Comparison of ENCODE assay signal across 32 cellular contexts in genomic region chr6:136487746-136488145, GRCh38.
A peak's percentile ranks its signal among the peaks of the same experiment; 100 is the strongest.
DNase-seq lines count a peak whose midpoint lies in the region; ATAC-seq, FAIRE-seq and TF ChIP-seq lines count a peak whose summit lies in the region.
"Had no signal": no experiment of that assay in that cellular context is flagged by ENCODE, and none has a peak within 500 bp of the region (broad histone marks: within the 10 kb centered on the region; RNA-seq: fewer than 3 reads in every experiment).

No MANE protein-coding gene starts in this region.

- no peak overlapping the region for H3K9ac ChIP-seq in adipocyte (ENCODE audit: low read length)
- H3K9ac ChIP-seq: BLaER1 treated with 17β-estradiol and CSF1 and Interleukin-3, amounts not matched to agents 10 nM and 100 nM had no signal

- H3K4me3 ChIP-seq in A549 (no peak overlapping the region), adipocyte (ENCODE audit: low read length) (no peak overlapping the region)
- H3K4me3 ChIP-seq: BLaER1 treated with 17β-estradiol and CSF1 and Interleukin-3, amounts not matched to agents 10 nM and 100 nM; coronary artery; gastrocnemius medialis had no signal

- peaks cover 85% of the 10 kb centered on the region for H3K4me1 ChIP-seq in A549
- H3K4me1 ChIP-seq in adipocyte (ENCODE audit: control insufficient read depth, insufficient read depth, low read length), result peaks cover 4% of the 10 kb centered on the region
- H3K4me1 ChIP-seq: BLaER1 treated with 17β-estradiol and CSF1 and Interleukin-3, amounts not matched to agents 10 nM and 100 nM; gastrocnemius medialis had no signal

- no peaks in the 10 kb centered on the region for H3K27me3 ChIP-seq in adipocyte (replicated peaks; ENCODE audit: control insufficient read depth, insufficient read depth, low read length)
- H3K27me3 ChIP-seq: BLaER1 treated with 17β-estradiol and CSF1 and Interleukin-3, amounts not matched to agents 10 nM and 100 nM; gastrocnemius medialis had no signal

- no peaks in the 10 kb centered on the region for H3K9me3 ChIP-seq in A549
- H3K9me3 ChIP-seq in adipocyte (ENCODE audit: control insufficient read depth, low read length), result no peaks in the 10 kb centered on the region
- H3K9me3 ChIP-seq: BLaER1 treated with 17β-estradiol and CSF1 and Interleukin-3, amounts not matched to agents 10 nM and 100 nM; gastrocnemius medialis had no signal

- TF ChIP-seq EP300 in A549 (IDR thresholded peaks at IDR 0.05), result no peak

- H3K36me3 ChIP-seq in adipocyte (ENCODE audit: control insufficient read depth, insufficient read depth, low read length, severe bottlenecking), result no peaks in the 10 kb centered on the region
- H3K36me3 ChIP-seq: BLaER1 treated with 17β-estradiol and CSF1 and Interleukin-3, amounts not matched to agents 10 nM and 100 nM; gastrocnemius medialis had no signal

- FAIRE-seq in A549 (lab: Jason Lieb, UNC), result no peak
- FAIRE-seq: GM18507 had no signal

- peak overlapping the region; percentile 22; the same call in 2 of the 3 replicates for H3K4me2 ChIP-seq in A549
- H3K4me2 ChIP-seq: BLaER1 treated with 17β-estradiol and CSF1 and Interleukin-3, amounts not matched to agents 10 nM and 100 nM had no signal

- DNase-seq in A549 (ENCODE audit: low read depth in 1 of 2, low spot score in 1 of 2), result no peak
- peak; percentile 4 for DNase-seq in EH (ENCODE audit: low read depth)
- peak; percentile 83 for DNase-seq in adipocyte (ENCODE audit: low read depth)
- DNase-seq in iris pigment epithelial cell (ENCODE audit: low read depth), result peak; percentile 17
- no peak for DNase-seq in SW 1271 (lab: John Stamatoyannopoulos, UW)
- no peak for DNase-seq in activated CD4-positive, alpha-beta T cell treated with anti-CD3 and anti-CD28 coated beads for 1 hour
- DNase-seq: activated CD4-positive, alpha-beta T cell treated with anti-CD3 and anti-CD28 coated beads for 4 hours; activated CD8-positive, alpha-beta T cell treated with anti-CD3 and anti-CD28 coated beads, Interleukin-2, amount 10 ng/mL, durations not matched to agents 7 days and 5 days; activated effector memory CD4-positive, alpha-beta T cell treated with Interleukin-2 at 50 U/mL for 16 hours; activated naive CD8-positive, alpha-beta T cell treated with anti-CD3 and anti-CD28 coated beads for 36 hours; activated T-cell treated with anti-CD3 and anti-CD28 coated beads for 4 hours; aorta; caudate nucleus; DND-41; effector CD8-positive, alpha-beta T cell; erythroblast; gastrocnemius medialis; H7; hypothalamus; left colon; mesenchymal stem cell; NCI-H1092; NCI-H1694; SHP77 had no signal

- no peak for TF ChIP-seq RAD21 in A549 (conservative IDR thresholded peaks at IDR 0.05 in 1 of 2, IDR thresholded peaks at IDR 0.05 in 1 of 2)

- H3K27ac ChIP-seq in A549, result peak overlapping the region; percentile 38 to 40; a peak in 4 of 6 replicates
- H3K27ac ChIP-seq: BLaER1 treated with 17β-estradiol and CSF1 and Interleukin-3, amounts not matched to agents 10 nM and 100 nM; coronary artery; gastrocnemius medialis; VCaP had no signal

- POLR2A ChIA-PET in A549 (lab: Yijun Ruan, JAX), result no interaction called here

- ATAC-seq in A549 (no peak), GM21737 (IDR thresholded peaks at IDR 0.05; ENCODE audit: unreplicated experiment) (no peak), GM19452 (IDR thresholded peaks at IDR 0.05; ENCODE audit: unreplicated experiment) (no peak)
- ATAC-seq: activated CD8-positive, alpha-beta T cell treated with anti-CD3 and anti-CD28 coated beads, Interleukin-2, amount 10 ng/mL, durations not matched to agents 7 days and 5 days; gastrocnemius medialis; left colon; Panc1; stimulated activated effector memory CD8-positive, alpha-beta T cell treated with anti-CD3 and anti-CD28 coated beads, Interleukin-12 subunit alpha, Interleukin-12 subunit beta, amount 100 ng/mL, for 72 hours had no signal

- WGBS in A549 (ENCODE audit: missing lambda C conversion rate), result 80% methylated on average over 7 of the region's 7 CpGs

- no peak for TF ChIP-seq POLR2A in A549 (IDR thresholded peaks at IDR 0.05; ENCODE audit: low read length)

- no peak for TF ChIP-seq CTCF in A549 (IDR thresholded peaks at IDR 0.05)

- CTCF ChIA-PET in A549 (lab: Yijun Ruan, JAX), result interaction anchor here (0.8 kb wide), 1 partner anchor 8 kb away, joined by 3 read pairs; no protein-coding TSS in a partner anchor

TF ChIP-seq in A549, 52 proteins besides CTCF, POLR2A, EP300 and RAD21:
- TF ChIP-seq NFE2L2 (conservative IDR thresholded peaks at IDR 0.05; ENCODE audit: low read length) (no peak), CEBPB (IDR thresholded peaks at IDR 0.05) (peak; percentile 42 to 57; a peak in 3 of 4 replicates), ATOH8 (CRISPR knock-in tag; IDR thresholded peaks at IDR 0.05; ENCODE audit: low read depth) (no peak)

Comparison
In these comparisons a context has a peak if more than half of its experiments do, and no peak if none do; other contexts are left out.
1. DNase-seq: peak in EH (single experiment), adipocyte (single experiment) and iris pigment epithelial cell (single experiment); none in A549 (0 of 2), SW 1271 (0 of 2) and activated CD4-positive, alpha-beta T cell treated with anti-CD3 and anti-CD28 coated beads for 1 hour (single experiment).